ENCODE assay signal across 22 cellular contexts in genomic region chr5:161403121-161403520, GRCh38.
"Had no signal": no experiment of that assay in that cellular context is flagged by ENCODE, and none has a peak within 500 bp of the region (broad histone marks: within the 10 kb centered on the region; RNA-seq: fewer than 3 reads in every experiment).

No MANE protein-coding gene starts in this region.

- H3K27me3 ChIP-seq: MG63, Peyer's patch had no signal

- H3K4me1 ChIP-seq: Peyer's patch had no signal

- DNase-seq: Karpas-422; KG1; MG63; NCI-H1092; NCI-H1105 treated with DMSO at 0.1 percent for 48 hours; NCI-H1417 treated with DMSO at 0.1 percent for 48 hours; NCI-H146; NCI-H1694 treated with DMSO at 0.1 percent for 48 hours; NCI-H1930; NCI-H2081; NCI-H2107; NCI-H2227 treated with DMSO at 0.1 percent for 48 hours; NCI-H524; NCI-H526 treated with DMSO at 0.1 percent for 48 hours; NCI-H748 treated with DMSO at 0.1 percent for 48 hours; NK-92 treated with Interleukin-12 subunit alpha and Interleukin-12 subunit beta, amount 100 ng/mL, for 24 hours; PC-9; Peyer's patch; SHP77; SK-N-SH; SW 1271; T-cell had no signal

- H2AFZ ChIP-seq: PC-9 had no signal

- H3K36me3 ChIP-seq: MG63, Peyer's patch had no signal

- H3K27ac ChIP-seq: PC-9, Peyer's patch had no signal

- H3K4me3 ChIP-seq: MG63, PC-9, Peyer's patch had no signal

- ATAC-seq: T-cell had no signal

- H3K9ac ChIP-seq: SK-N-SH had no signal

- H3K4me2 ChIP-seq: PC-9, SK-N-SH had no signal

- H3K9me3 ChIP-seq: MG63, Peyer's patch, SK-N-SH had no signal
